ENCODE assay signal across 2 cellular contexts in genomic region chr6:85600713-85601313, GRCh38.
TF ChIP-seq lines count a peak whose summit lies in the region.

No MANE protein-coding gene starts in this region.

TF ChIP-seq in GM23338, 12 proteins besides CTCF, POLR2A, EP300 and RAD21:
- TF ChIP-seq ZNF462 (CRISPR knock-in tag; IDR thresholded peaks at IDR 0.05), result no peak
- no peak for TF ChIP-seq POLR2AphosphoS5 (IDR thresholded peaks at IDR 0.05; ENCODE audit: low read depth)
- no peak for TF ChIP-seq ETS1 (IDR thresholded peaks at IDR 0.05)
- TF ChIP-seq STAT1 (IDR thresholded peaks at IDR 0.05; ENCODE audit: unreplicated experiment), result no peak
- no peak for TF ChIP-seq EZH2phosphoT487 (IDR thresholded peaks at IDR 0.05; ENCODE audit: unreplicated experiment)
- TF ChIP-seq, protein P1, sequence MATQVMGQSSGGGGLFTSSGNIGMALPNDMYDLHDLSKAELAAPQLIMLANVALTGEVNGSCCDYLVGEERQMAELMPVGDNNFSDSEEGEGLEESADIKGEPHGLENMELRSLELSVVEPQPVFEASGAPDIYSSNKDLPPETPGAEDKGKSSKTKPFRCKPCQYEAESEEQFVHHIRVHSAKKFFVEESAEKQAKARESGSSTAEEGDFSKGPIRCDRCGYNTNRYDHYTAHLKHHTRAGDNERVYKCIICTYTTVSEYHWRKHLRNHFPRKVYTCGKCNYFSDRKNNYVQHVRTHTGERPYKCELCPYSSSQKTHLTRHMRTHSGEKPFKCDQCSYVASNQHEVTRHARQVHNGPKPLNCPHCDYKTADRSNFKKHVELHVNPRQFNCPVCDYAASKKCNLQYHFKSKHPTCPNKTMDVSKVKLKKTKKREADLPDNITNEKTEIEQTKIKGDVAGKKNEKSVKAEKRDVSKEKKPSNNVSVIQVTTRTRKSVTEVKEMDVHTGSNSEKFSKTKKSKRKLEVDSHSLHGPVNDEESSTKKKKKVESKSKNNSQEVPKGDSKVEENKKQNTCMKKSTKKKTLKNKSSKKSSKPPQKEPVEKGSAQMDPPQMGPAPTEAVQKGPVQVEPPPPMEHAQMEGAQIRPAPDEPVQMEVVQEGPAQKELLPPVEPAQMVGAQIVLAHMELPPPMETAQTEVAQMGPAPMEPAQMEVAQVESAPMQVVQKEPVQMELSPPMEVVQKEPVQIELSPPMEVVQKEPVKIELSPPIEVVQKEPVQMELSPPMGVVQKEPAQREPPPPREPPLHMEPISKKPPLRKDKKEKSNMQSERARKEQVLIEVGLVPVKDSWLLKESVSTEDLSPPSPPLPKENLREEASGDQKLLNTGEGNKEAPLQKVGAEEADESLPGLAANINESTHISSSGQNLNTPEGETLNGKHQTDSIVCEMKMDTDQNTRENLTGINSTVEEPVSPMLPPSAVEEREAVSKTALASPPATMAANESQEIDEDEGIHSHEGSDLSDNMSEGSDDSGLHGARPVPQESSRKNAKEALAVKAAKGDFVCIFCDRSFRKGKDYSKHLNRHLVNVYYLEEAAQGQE (IDR thresholded peaks at IDR 0.05; ENCODE audit: unreplicated experiment), result no peak
- no peak for TF ChIP-seq EZH2 (IDR thresholded peaks at IDR 0.05; ENCODE audit: low read depth, unreplicated experiment)
- TF ChIP-seq ZNF114 (CRISPR knock-in tag; IDR thresholded peaks at IDR 0.05), result no peak
- no peak for TF ChIP-seq CREB1 (CRISPR knock-in tag; IDR thresholded peaks at IDR 0.05; ENCODE audit: low read depth)
- TF ChIP-seq JUNB (IDR thresholded peaks at IDR 0.05; ENCODE audit: unreplicated experiment), result no peak
- TF ChIP-seq ZNF331 (CRISPR knock-in tag; IDR thresholded peaks at IDR 0.05; ENCODE audit: low read depth), result no peak
- TF ChIP-seq NANOG (IDR thresholded peaks at IDR 0.05; ENCODE audit: borderline replicate concordance), result no peak

TF ChIP-seq in WTC11, 78 proteins besides CTCF, POLR2A, EP300 and RAD21 (continued from another document):
- TF ChIP-seq, protein P2, sequence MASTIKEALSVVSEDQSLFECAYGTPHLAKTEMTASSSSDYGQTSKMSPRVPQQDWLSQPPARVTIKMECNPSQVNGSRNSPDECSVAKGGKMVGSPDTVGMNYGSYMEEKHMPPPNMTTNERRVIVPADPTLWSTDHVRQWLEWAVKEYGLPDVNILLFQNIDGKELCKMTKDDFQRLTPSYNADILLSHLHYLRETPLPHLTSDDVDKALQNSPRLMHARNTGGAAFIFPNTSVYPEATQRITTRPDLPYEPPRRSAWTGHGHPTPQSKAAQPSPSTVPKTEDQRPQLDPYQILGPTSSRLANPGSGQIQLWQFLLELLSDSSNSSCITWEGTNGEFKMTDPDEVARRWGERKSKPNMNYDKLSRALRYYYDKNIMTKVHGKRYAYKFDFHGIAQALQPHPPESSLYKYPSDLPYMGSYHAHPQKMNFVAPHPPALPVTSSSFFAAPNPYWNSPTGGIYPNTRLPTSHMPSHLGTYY (CRISPR knock-in tag; IDR thresholded peaks at IDR 0.05), result 0 out of 2 replicates have a peak, but pooled peaks have one; percentile 25
- TF ChIP-seq, protein P3, sequence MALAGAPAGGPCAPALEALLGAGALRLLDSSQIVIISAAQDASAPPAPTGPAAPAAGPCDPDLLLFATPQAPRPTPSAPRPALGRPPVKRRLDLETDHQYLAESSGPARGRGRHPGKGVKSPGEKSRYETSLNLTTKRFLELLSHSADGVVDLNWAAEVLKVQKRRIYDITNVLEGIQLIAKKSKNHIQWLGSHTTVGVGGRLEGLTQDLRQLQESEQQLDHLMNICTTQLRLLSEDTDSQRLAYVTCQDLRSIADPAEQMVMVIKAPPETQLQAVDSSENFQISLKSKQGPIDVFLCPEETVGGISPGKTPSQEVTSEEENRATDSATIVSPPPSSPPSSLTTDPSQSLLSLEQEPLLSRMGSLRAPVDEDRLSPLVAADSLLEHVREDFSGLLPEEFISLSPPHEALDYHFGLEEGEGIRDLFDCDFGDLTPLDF (CRISPR knock-in tag; IDR thresholded peaks at IDR 0.05), result no peak
- no peak for TF ChIP-seq ZNF121 (CRISPR knock-in tag; IDR thresholded peaks at IDR 0.05)
